ENCODE assay signal across 15 cellular contexts in genomic region chr7:2728309-2729042, GRCh38. TPM values are rescaled to one million over a fixed set of nuclear protein-coding genes. Genes with fewer than 3 reads are reported as not detected.
A peak's percentile ranks its signal among the peaks of the same experiment; 100 is the strongest.
DNase-seq lines count a peak whose midpoint lies in the region; ATAC-seq, FAIRE-seq and TF ChIP-seq lines count a peak whose summit lies in the region.
"Had no signal": no experiment of that assay in that cellular context is flagged by ENCODE, and none has a peak within 500 bp of the region (broad histone marks: within the 10 kb centered on the region; RNA-seq: fewer than 3 reads in every experiment).

No MANE protein-coding gene starts in this region.

- H3K36me3 ChIP-seq in A673 (ENCODE audit: insufficient read depth, low read length, poor library complexity, severe bottlenecking) (no peaks in the 10 kb centered on the region), esophagus muscularis mucosa (peaks cover 0 to 57% (median 29%) of the 10 kb centered on the region in 4 donors), pancreas (peaks cover 0 to 10% (median 0%) of the 10 kb centered on the region in 3 donors)

- no peak overlapping the region for H3K4me3 ChIP-seq in A673 (ENCODE audit: low read depth, low read length, poor library complexity, severe bottlenecking)
- H3K4me3 ChIP-seq in NB4 (ENCODE audit: low read depth, low read length): no peak overlapping the region
- H3K4me3 ChIP-seq in esophagus muscularis mucosa: peak overlapping the region in 1 of 4 donors; percentile 12
- no peak overlapping the region for H3K4me3 ChIP-seq in pancreas
- H3K4me3 ChIP-seq: tibial artery had no signal

- no peaks in the 10 kb centered on the region for H3K4me1 ChIP-seq in A673 (ENCODE audit: insufficient read depth, low read length, poor library complexity, severe bottlenecking)
- peaks cover 7 to 36% (median 30%) of the 10 kb centered on the region in 4 donors for H3K4me1 ChIP-seq in esophagus muscularis mucosa
- H3K4me1 ChIP-seq in pancreas: no peaks in the 10 kb centered on the region

- H3K27me3 ChIP-seq in A673 (replicated peaks; ENCODE audit: insufficient read depth, low read depth, low read length, poor library complexity) (no peaks in the 10 kb centered on the region), esophagus muscularis mucosa (no peaks in the 10 kb centered on the region), pancreas (no peaks in the 10 kb centered on the region)
- H3K27me3 ChIP-seq: tibial artery had no signal

- CTCF ChIA-PET in A673 (lab: Charles Lee): no interaction called here

- 66% methylated on average over 15 of the region's 15 CpGs for WGBS in esophagus muscularis mucosa
- 74 to 82% methylated on average over 15 of the region's 15 CpGs for WGBS in pancreas, 2 donors

- DNase-seq in A673 (ENCODE audit: low spot score) (no peak), NB4 (ENCODE audit: low read depth) (peak; percentile 39), esophagus muscularis mucosa (ENCODE audit: extremely low spot score) (no peak), pancreas (peak in 1 of 6 donors; percentile 41), SW 1271 (lab: John Stamatoyannopoulos, UW) (no peak)
- no peak for DNase-seq in NK-92 treated with Interleukin-12 subunit alpha and Interleukin-12 subunit beta, amount 100 ng/mL, for 24 hours (lab: John Stamatoyannopoulos, UW)
- DNase-seq: activated T-cell treated with anti-CD3 and anti-CD28 coated beads for 4 hours; effector memory CD8-positive, alpha-beta T cell; NCI-H2107 had no signal

- POLR2A ChIA-PET in A673 (lab: Charles Lee; ENCODE audit: low non-redundant PET): no interaction called here

- TF ChIP-seq CTCF in A673 (conservative IDR thresholded peaks at IDR 0.05; ENCODE audit: low read depth, low read length) (no peak), NB4 (IDR thresholded peaks at IDR 0.05; ENCODE audit: low read depth, low read length) (no peak), esophagus muscularis mucosa (IDR thresholded peaks at IDR 0.05) (no peak), pancreas (IDR thresholded peaks at IDR 0.05) (no peak)

- H3K9me3 ChIP-seq in A673 (ENCODE audit: low read depth, low read length, poor library complexity, severe bottlenecking) (no peaks in the 10 kb centered on the region), esophagus muscularis mucosa (no peaks in the 10 kb centered on the region), pancreas (no peaks in the 10 kb centered on the region)
- H3K9me3 ChIP-seq: tibial artery had no signal

- BruUV-seq in A673 (replicated peaks; lab: Mats Ljungman, UMichigan): TSS peak; percentile 16

- no peak for TF ChIP-seq EP300 in esophagus muscularis mucosa (IDR thresholded peaks at IDR 0.05)

- no peak overlapping the region for H3K27ac ChIP-seq in A673 (ENCODE audit: low read depth, low read length, poor library complexity, severe bottlenecking)
- peak overlapping the region; percentile 64 to 83 (median 70) for H3K27ac ChIP-seq in esophagus muscularis mucosa (replicated peaks in 1 of 4)
- H3K27ac ChIP-seq in pancreas: no peak overlapping the region
- H3K27ac ChIP-seq: KMS-11, RWPE1, WERI-Rb-1 had no signal

- peak in 3 of 4 donors; percentile 5 to 36 (median 9) for ATAC-seq in pancreas
- ATAC-seq in HG03342 (IDR thresholded peaks at IDR 0.05; ENCODE audit: unreplicated experiment): no peak
- ATAC-seq in HG03571 (IDR thresholded peaks at IDR 0.05; ENCODE audit: unreplicated experiment): no peak
- ATAC-seq: effector memory CD8-positive, alpha-beta T cell had no signal

- no peak for FAIRE-seq in pancreas (lab: Jason Lieb, UNC)

- intact Hi-C loops in A673 (cut with micrococcal nuclease; ENCODE audit: unreplicated experiment): no loop called here
- intact Hi-C loops in esophagus muscularis mucosa (cut with DNase I): no loop called here
- intact Hi-C loops in pancreas (cut with DNase I): no loop called here

- TF ChIP-seq POLR2A in NB4 (IDR thresholded peaks at IDR 0.05; ENCODE audit: extremely low read depth, insufficient read length) (no peak), esophagus muscularis mucosa (IDR thresholded peaks at IDR 0.05; ENCODE audit: low read depth) (no peak)

RNA-seq across cellular contexts. Expression of gene AMZ1, which starts 40.5 kb away (rescaled TPM):
- total RNA-seq in A673 (2021) (not detected in 2 replicates), esophagus muscularis mucosa (1 to 10 TPM in 1 of 4 donors, under 1 TPM in 3; under 0.01 to 1.2 (median 0.53) TPM), pancreas (under 1 TPM in 1 of 6 donors, not detected in 5; 0.19 TPM)
- under 1 TPM; 0.04 to 0.05 TPM for polyA plus RNA-seq in pancreas

Comparison
In these comparisons a context has a peak if more than half of its experiments do, and no peak if none do; other contexts are left out.
1. H3K27ac ChIP-seq: peak in esophagus muscularis mucosa (4 of 4); none in A673 (single experiment) and pancreas (0 of 4).
2. ATAC-seq: peak in pancreas (3 of 4); none in HG03342 (single experiment) and HG03571 (single experiment).